8 cellular contexts compared by ENCODE assay signal in the genomic region with DNA sequence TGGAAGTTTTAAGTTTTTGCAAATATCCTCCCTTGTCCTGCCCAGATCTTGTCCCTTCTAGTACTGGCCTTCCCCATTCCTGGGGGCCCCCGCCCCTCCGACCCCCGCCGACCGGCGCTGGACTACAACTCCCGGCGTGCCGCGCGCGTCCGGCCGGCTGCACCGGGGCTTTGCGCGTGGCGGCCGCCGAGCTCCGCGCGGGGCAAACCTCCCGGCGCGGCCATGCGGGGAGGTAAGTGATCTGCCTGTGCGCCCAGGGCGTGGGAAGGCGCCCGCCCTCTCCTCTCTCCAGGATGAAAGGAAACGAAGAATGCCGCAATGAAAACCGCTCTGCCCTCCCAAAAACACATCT. TPM values are rescaled to one million over a fixed set of nuclear protein-coding genes. Genes with fewer than 3 reads are reported as not detected.
DNase-seq lines count a peak whose midpoint lies in the region; ATAC-seq and TF ChIP-seq lines count a peak whose summit lies in the region.

No MANE protein-coding gene starts in this region.

- peaks cover 35% of the 10 kb centered on the region for H3K4me1 Mint-ChIP-seq in activated naive CD8-positive, alpha-beta T cell treated with anti-CD3 and anti-CD28 coated beads, Interleukin-2, amount 10 ng/mL, durations not matched to agents 7 days and 5 days
- H3K4me1 Mint-ChIP-seq in osteocyte (ENCODE audit: unreplicated experiment) = peaks cover 31% of the 10 kb centered on the region

- ATAC-seq in GM19372 (IDR thresholded peaks at IDR 0.05; ENCODE audit: low read depth, unreplicated experiment) (peak; percentile 81), HG03457 (IDR thresholded peaks at IDR 0.05; ENCODE audit: unreplicated experiment) (peak; percentile 72), Right ventricle myocardium superior (ENCODE audit: poor library complexity) (peak; percentile 93)
- peak; percentile 84 for ATAC-seq in activated naive CD8-positive, alpha-beta T cell treated with anti-CD3 and anti-CD28 coated beads, Interleukin-2, amount 10 ng/mL, durations not matched to agents 7 days and 5 days (ENCODE audit: low read depth)

- intact Hi-C loops in Right ventricle myocardium superior (cut with DNase I) = no loop called here

- H3K4me3 Mint-ChIP-seq in activated naive CD8-positive, alpha-beta T cell treated with anti-CD3 and anti-CD28 coated beads, Interleukin-2, amount 10 ng/mL, durations not matched to agents 7 days and 5 days = peak overlapping the region; percentile 92
- H3K4me3 Mint-ChIP-seq in osteocyte (ENCODE audit: unreplicated experiment) = peak overlapping the region; percentile 91

- peaks cover 5% of the 10 kb centered on the region for H3K27me3 Mint-ChIP-seq in activated naive CD8-positive, alpha-beta T cell treated with anti-CD3 and anti-CD28 coated beads, Interleukin-2, amount 10 ng/mL, durations not matched to agents 7 days and 5 days
- no peaks in the 10 kb centered on the region for H3K27me3 Mint-ChIP-seq in osteocyte (ENCODE audit: unreplicated experiment)

- TF ChIP-seq CTCF in osteocyte (IDR thresholded peaks at IDR 0.05) = no peak

- POLR2A ChIA-PET in activated naive CD8-positive, alpha-beta T cell treated with anti-CD3 and anti-CD28 coated beads, Interleukin-2, amount 10 ng/mL, durations not matched to agents 7 days and 5 days (lab: Charles Lee) = interaction anchor here (1.0 to 2.1 kb wide), 4 partner anchors 132 to 208 kb away, joined by 3 to 16 read pairs (median 4); partner anchors contain the start of genes GNG5, PRKACB and SPATA1

- peak; percentile 35 for DNase-seq in DMS114 treated with DMSO at 0.1 percent for 48 hours (lab: John Stamatoyannopoulos, UW; ENCODE audit: unreplicated experiment)
- peak; percentile 40 for DNase-seq in SK-N-DZ (ENCODE audit: low spot score)
- peak; percentile 76 for DNase-seq in activated naive CD8-positive, alpha-beta T cell treated with anti-CD3 and anti-CD28 coated beads, Interleukin-2, amount 10 ng/mL, durations not matched to agents 7 days and 5 days
- DNase-seq in Right ventricle myocardium superior = peak; percentile 77
- DNase-seq in osteocyte (ENCODE audit: extremely low spot score, unreplicated experiment) = peak; percentile 85
- DNase-seq in A172 (ENCODE audit: low spot score) = no peak

- peaks cover 3% of the 10 kb centered on the region for H3K9me3 Mint-ChIP-seq in activated naive CD8-positive, alpha-beta T cell treated with anti-CD3 and anti-CD28 coated beads, Interleukin-2, amount 10 ng/mL, durations not matched to agents 7 days and 5 days
- peaks cover 14% of the 10 kb centered on the region for H3K9me3 Mint-ChIP-seq in osteocyte (ENCODE audit: unreplicated experiment)

- H3K36me3 Mint-ChIP-seq in activated naive CD8-positive, alpha-beta T cell treated with anti-CD3 and anti-CD28 coated beads, Interleukin-2, amount 10 ng/mL, durations not matched to agents 7 days and 5 days = peaks cover 1% of the 10 kb centered on the region
- H3K36me3 Mint-ChIP-seq in osteocyte (ENCODE audit: unreplicated experiment) = peaks cover 2% of the 10 kb centered on the region

- peak overlapping the region; percentile 85 for H3K27ac Mint-ChIP-seq in activated naive CD8-positive, alpha-beta T cell treated with anti-CD3 and anti-CD28 coated beads, Interleukin-2, amount 10 ng/mL, durations not matched to agents 7 days and 5 days
- no peak overlapping the region for H3K27ac Mint-ChIP-seq in osteocyte (ENCODE audit: unreplicated experiment)

RNA-seq across cellular contexts. Expression of gene SAMD13, which starts 3.2 kb away (rescaled TPM):
- polyA plus RNA-seq in SK-N-DZ (2014; cell fraction: cytosol; rRNA removed) = 0.75 and 1.0 TPM in 2 replicates
- 0.51 and 1.7 TPM in 2 replicates for polyA plus RNA-seq in SK-N-DZ (2014; cell fraction: nucleus; rRNA removed)
- 1 to 10 TPM in 1 of 2 experiments, under 1 TPM in 1; 0.77 to 1.2 TPM for total RNA-seq in activated naive CD8-positive, alpha-beta T cell treated with anti-CD3 and anti-CD28 coated beads, Interleukin-2, amount 10 ng/mL, durations not matched to agents 7 days and 5 days
- total RNA-seq in Right ventricle myocardium superior (0.73 TPM), osteocyte (0.81 and 0.99 TPM in 2 replicates)
- total RNA-seq in A172 (2014; rRNA removed; shearing (Covaris generic)) = 0.24 and 0.93 TPM in 2 replicates
